ENCODE assay signal across 2 cellular contexts in the genomic region with DNA sequence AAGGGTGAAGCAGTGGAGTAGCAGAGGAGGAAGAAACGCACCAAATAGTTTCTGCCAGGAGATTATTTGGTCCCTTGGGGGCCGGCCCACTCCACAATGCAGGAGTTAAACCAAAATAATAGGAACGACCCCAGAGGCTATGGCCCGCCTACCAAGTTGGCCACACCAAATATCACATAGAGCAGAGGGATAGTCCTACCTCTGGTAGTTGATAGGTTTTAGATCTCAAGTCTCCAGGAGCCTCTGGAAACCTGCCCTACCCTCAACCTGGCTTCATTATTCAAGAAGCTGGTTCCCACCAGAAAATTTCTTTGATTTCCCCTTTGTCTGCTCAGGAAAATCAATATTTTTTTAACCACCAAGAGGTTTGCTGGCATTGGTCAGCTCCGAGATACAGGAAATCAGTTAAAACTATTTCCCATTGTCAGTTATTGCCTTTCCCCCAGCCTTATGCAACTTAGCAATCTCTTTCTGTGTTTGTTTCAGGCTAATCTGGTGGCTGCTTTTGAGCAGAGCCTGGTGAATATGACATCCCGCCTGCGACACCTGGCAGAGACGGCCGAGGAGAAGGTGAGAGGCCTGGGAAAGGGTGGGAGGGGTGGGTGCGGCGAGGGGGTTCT.
TF ChIP-seq lines count a peak whose summit lies in the region.

No MANE protein-coding gene starts in this region.

TF ChIP-seq in HEK293, 187 proteins besides CTCF, POLR2A, EP300 and RAD21 (continued from another document):
- TF ChIP-seq ZNF624 (tag by site-specific recombination; IDR thresholded peaks at IDR 0.05) (no peak), ZNF19 (tag by site-specific recombination; IDR thresholded peaks at IDR 0.05; ENCODE audit: low read depth) (no peak), ZNF174 (tag by site-specific recombination; IDR thresholded peaks at IDR 0.05) (no peak), ZNF138 (tag by site-specific recombination; IDR thresholded peaks at IDR 0.05; ENCODE audit: borderline replicate concordance) (no peak)
- TF ChIP-seq, protein P1, sequence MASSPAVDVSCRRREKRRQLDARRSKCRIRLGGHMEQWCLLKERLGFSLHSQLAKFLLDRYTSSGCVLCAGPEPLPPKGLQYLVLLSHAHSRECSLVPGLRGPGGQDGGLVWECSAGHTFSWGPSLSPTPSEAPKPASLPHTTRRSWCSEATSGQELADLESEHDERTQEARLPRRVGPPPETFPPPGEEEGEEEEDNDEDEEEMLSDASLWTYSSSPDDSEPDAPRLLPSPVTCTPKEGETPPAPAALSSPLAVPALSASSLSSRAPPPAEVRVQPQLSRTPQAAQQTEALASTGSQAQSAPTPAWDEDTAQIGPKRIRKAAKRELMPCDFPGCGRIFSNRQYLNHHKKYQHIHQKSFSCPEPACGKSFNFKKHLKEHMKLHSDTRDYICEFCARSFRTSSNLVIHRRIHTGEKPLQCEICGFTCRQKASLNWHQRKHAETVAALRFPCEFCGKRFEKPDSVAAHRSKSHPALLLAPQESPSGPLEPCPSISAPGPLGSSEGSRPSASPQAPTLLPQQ (tag by site-specific recombination; IDR thresholded peaks at IDR 0.05), result no peak
- TF ChIP-seq, protein P2, sequence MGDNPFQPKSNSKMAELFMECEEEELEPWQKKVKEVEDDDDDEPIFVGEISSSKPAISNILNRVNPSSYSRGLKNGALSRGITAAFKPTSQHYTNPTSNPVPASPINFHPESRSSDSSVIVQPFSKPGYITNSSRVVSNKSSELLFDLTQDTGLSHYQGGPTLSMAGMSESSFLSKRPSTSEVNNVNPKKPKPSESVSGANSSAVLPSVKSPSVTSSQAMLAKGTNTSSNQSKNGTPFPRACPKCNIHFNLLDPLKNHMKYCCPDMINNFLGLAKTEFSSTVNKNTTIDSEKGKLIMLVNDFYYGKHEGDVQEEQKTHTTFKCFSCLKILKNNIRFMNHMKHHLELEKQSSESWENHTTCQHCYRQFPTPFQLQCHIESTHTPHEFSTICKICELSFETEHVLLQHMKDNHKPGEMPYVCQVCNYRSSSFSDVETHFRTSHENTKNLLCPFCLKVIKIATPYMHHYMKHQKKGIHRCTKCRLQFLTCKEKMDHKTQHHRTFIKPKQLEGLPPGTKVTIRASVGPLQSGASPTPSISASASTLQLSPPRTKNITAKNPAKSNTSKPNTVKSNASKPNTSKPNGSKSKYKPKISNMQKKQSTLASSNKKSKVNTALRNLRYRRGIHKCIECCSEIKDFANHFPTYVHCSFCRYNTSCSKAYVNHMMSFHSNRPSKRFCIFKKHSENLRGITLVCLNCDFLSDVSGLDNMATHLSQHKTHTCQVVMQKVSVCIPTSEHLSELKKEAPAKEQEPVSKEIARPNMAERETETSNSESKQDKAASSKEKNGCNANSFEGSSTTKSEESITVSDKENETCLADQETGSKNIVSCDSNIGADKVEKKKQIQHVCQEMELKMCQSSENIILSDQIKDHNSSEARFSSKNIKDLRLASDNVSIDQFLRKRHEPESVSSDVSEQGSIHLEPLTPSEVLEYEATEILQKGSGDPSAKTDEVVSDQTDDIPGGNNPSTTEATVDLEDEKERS (tag by site-specific recombination; IDR thresholded peaks at IDR 0.05), result no peak

TF ChIP-seq in SK-N-SH, 30 proteins besides CTCF, POLR2A, EP300 and RAD21 (continued from another document):
- TF ChIP-seq, protein P3, sequence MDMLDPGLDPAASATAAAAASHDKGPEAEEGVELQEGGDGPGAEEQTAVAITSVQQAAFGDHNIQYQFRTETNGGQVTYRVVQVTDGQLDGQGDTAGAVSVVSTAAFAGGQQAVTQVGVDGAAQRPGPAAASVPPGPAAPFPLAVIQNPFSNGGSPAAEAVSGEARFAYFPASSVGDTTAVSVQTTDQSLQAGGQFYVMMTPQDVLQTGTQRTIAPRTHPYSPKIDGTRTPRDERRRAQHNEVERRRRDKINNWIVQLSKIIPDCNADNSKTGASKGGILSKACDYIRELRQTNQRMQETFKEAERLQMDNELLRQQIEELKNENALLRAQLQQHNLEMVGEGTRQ (IDR thresholded peaks at IDR 0.05; ENCODE audit: borderline replicate concordance, low read depth, low read length), result no peak
- TF ChIP-seq MXI1 (IDR thresholded peaks at IDR 0.05; ENCODE audit: low read depth, low read length) (no peak), EZH2phosphoT487 (IDR thresholded peaks at IDR 0.05; ENCODE audit: borderline replicate concordance, low read depth) (no peak), POLR2AphosphoS5 (IDR thresholded peaks at IDR 0.05; ENCODE audit: low read depth, low read length) (no peak), RCOR1 (IDR thresholded peaks at IDR 0.05; ENCODE audit: low read length) (no peak), SIN3A (IDR thresholded peaks at IDR 0.05; ENCODE audit: borderline replicate concordance, low read depth, low read length) (no peak), GABPA (IDR thresholded peaks at IDR 0.05; ENCODE audit: low read depth) (no peak), ELF1 (IDR thresholded peaks at IDR 0.05) (no peak), NRF1 (IDR thresholded peaks at IDR 0.05; ENCODE audit: low read depth, low read length) (no peak)
- TF ChIP-seq, protein P4, sequence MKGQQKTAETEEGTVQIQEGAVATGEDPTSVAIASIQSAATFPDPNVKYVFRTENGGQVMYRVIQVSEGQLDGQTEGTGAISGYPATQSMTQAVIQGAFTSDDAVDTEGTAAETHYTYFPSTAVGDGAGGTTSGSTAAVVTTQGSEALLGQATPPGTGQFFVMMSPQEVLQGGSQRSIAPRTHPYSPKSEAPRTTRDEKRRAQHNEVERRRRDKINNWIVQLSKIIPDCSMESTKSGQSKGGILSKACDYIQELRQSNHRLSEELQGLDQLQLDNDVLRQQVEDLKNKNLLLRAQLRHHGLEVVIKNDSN (IDR thresholded peaks at IDR 0.05; ENCODE audit: borderline replicate concordance, low read depth), result no peak
- TF ChIP-seq, protein P5, sequence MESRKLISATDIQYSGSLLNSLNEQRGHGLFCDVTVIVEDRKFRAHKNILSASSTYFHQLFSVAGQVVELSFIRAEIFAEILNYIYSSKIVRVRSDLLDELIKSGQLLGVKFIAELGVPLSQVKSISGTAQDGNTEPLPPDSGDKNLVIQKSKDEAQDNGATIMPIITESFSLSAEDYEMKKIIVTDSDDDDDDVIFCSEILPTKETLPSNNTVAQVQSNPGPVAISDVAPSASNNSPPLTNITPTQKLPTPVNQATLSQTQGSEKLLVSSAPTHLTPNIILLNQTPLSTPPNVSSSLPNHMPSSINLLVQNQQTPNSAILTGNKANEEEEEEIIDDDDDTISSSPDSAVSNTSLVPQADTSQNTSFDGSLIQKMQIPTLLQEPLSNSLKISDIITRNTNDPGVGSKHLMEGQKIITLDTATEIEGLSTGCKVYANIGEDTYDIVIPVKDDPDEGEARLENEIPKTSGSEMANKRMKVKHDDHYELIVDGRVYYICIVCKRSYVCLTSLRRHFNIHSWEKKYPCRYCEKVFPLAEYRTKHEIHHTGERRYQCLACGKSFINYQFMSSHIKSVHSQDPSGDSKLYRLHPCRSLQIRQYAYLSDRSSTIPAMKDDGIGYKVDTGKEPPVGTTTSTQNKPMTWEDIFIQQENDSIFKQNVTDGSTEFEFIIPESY (IDR thresholded peaks at IDR 0.05; ENCODE audit: borderline replicate concordance, low read depth), result no peak
- TF ChIP-seq, protein P6, sequence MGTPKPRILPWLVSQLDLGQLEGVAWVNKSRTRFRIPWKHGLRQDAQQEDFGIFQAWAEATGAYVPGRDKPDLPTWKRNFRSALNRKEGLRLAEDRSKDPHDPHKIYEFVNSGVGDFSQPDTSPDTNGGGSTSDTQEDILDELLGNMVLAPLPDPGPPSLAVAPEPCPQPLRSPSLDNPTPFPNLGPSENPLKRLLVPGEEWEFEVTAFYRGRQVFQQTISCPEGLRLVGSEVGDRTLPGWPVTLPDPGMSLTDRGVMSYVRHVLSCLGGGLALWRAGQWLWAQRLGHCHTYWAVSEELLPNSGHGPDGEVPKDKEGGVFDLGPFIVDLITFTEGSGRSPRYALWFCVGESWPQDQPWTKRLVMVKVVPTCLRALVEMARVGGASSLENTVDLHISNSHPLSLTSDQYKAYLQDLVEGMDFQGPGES (IDR thresholded peaks at IDR 0.05; ENCODE audit: low read depth, low read length), result no peak
- TF ChIP-seq, protein P7, sequence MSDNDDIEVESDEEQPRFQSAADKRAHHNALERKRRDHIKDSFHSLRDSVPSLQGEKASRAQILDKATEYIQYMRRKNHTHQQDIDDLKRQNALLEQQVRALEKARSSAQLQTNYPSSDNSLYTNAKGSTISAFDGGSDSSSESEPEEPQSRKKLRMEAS (IDR thresholded peaks at IDR 0.05; ENCODE audit: low read depth), result no peak
TF ChIP-seq in SK-N-SH: peak in this region for 0.
